ENCODE assay signal across 22 cellular contexts in genomic region chr20:9241721-9242427, GRCh38.
DNase-seq lines count a peak whose midpoint lies in the region; ATAC-seq and TF ChIP-seq lines count a peak whose summit lies in the region.
"Had no signal": no experiment of that assay in that cellular context is flagged by ENCODE, and none has a peak within 500 bp of the region (broad histone marks: within the 10 kb centered on the region; RNA-seq: fewer than 3 reads in every experiment).

No MANE protein-coding gene starts in this region.

- H2AFZ ChIP-seq in H9 (ENCODE audit: low read length), result no peak overlapping the region

- H3K27me3 Mint-ChIP-seq in H9 (ENCODE audit: low read depth), result no peaks in the 10 kb centered on the region; the same call in 1 of the 2 replicates
- H3K27me3 Mint-ChIP-seq: stimulated activated naive CD8-positive, alpha-beta T cell treated with anti-CD3 and anti-CD28 coated beads, Interleukin-15, amount 100 ng/mL, for 72 hours had no signal

- H4K5ac ChIP-seq in H9 (ENCODE audit: insufficient read length, low read depth, low read length), result no peak overlapping the region

- peak overlapping the region in 1 of 3 experiments; percentile 60; a peak in 1 of 7 replicates for H3K27ac Mint-ChIP-seq in H9
- H3K27ac Mint-ChIP-seq: stimulated activated naive CD8-positive, alpha-beta T cell treated with anti-CD3 and anti-CD28 coated beads, Interleukin-15, amount 100 ng/mL, for 72 hours; T-helper 1 cell treated with Interleukin-12 subunit alpha and Interleukin-12 subunit beta and Interleukin-4 antibody, amounts not matched to agents 30 μg/mL and 1 μg/mL, for 36 hours had no signal

- H3K4ac ChIP-seq in H9 (ENCODE audit: low read depth, low read length), result no peak overlapping the region

- no peak overlapping the region for H4K8ac ChIP-seq in H9 (replicated peaks; ENCODE audit: insufficient read length, low read depth, low read length)

- H3K9me3 ChIP-seq in H9 (ENCODE audit: control insufficient read depth, low read depth, low read length) (no peaks in the 10 kb centered on the region), mucosa of rectum (ENCODE audit: control insufficient read depth in 2 of 2, low read length in 2 of 2) (no peaks in the 10 kb centered on the region), left lung (no peaks in the 10 kb centered on the region)
- H3K9me3 ChIP-seq: esophagus squamous epithelium, heart left ventricle, right atrium auricular region, vagina had no signal

- no peaks in the 10 kb centered on the region for H3K79me1 ChIP-seq in H9 (ENCODE audit: insufficient read depth, low read depth, low read length, poor library complexity, severe bottlenecking)

- WGBS in H9 (ENCODE audit: extremely low coverage, insufficient read length, low lambda C conversion rate), result no CpG with 5 or more reads among the region's 3 CpGs

- H2AK5ac ChIP-seq in H9 (ENCODE audit: insufficient read length, low read length), result no peak overlapping the region

- no peak overlapping the region for H2BK20ac ChIP-seq in H9 (ENCODE audit: low read depth, low read length, poor library complexity, severe bottlenecking)

- no peak overlapping the region for H2BK5ac ChIP-seq in H9 (ENCODE audit: insufficient read length, low read length)

- H3K14ac ChIP-seq in H9 (ENCODE audit: insufficient read depth, low read length), result no peak overlapping the region

- ATAC-seq in left lung, result no peak
- ATAC-seq: Right ventricle myocardium inferior; stimulated activated naive CD8-positive, alpha-beta T cell treated with anti-CD3 and anti-CD28 coated beads, Interleukin-15, amount 100 ng/mL, for 72 hours had no signal

- H3K4me1 ChIP-seq in H9 (ENCODE audit: insufficient read depth, low read length) (no peaks in the 10 kb centered on the region), mucosa of rectum (ENCODE audit: control insufficient read depth in 2 of 2, insufficient read depth in 2 of 2, low read length in 2 of 2) (peaks cover 8 to 21% of the 10 kb centered on the region in 2 donors), left lung (peaks cover 0 to 14% of the 10 kb centered on the region in 2 donors)

- intact Hi-C loops in left lung (cut with DNase I), result no loop called here

- no peak overlapping the region for H3K4me2 ChIP-seq in H9 (ENCODE audit: insufficient read depth, insufficient read length, low read length)

- H4K91ac ChIP-seq in H9 (ENCODE audit: insufficient read length, low read depth, low read length), result no peak overlapping the region

- H3K9ac ChIP-seq in H9 (ENCODE audit: extremely low read depth, insufficient read length, low read length) (no peak overlapping the region), mucosa of rectum (ENCODE audit: low read depth in 1 of 2, low read length in 2 of 2) (no peak overlapping the region)

- H3K18ac ChIP-seq in H9 (ENCODE audit: insufficient read length, low read depth, low read length), result no peak overlapping the region

- TF ChIP-seq CTCF in H9 (conservative IDR thresholded peaks at IDR 0.05) (no peak), left lung (IDR thresholded peaks at IDR 0.05) (no peak)

- DNase-seq in AG08395 (ENCODE audit: low spot score) (peak; percentile 41), H9 (no peak), SW480 (ENCODE audit: low spot score) (peak; percentile 36), left lung (no peak), retina (no peak), DMS153 (lab: John Stamatoyannopoulos, UW) (no peak), epidermal melanocyte (ENCODE audit: insufficient read length, low spot score) (no peak)
- DNase-seq: activated CD4-positive, CD25-positive, alpha-beta regulatory T cell; AML-193; esophagus squamous epithelium; islet precursor cell; KG1; mesendoderm; NCI-H2227 treated with DMSO at 0.1 percent for 48 hours; NK-92 treated with Interleukin-12 subunit alpha and Interleukin-12 subunit beta, amount 100 ng/mL, for 24 hours; stimulated activated naive CD8-positive, alpha-beta T cell treated with anti-CD3 and anti-CD28 coated beads, Interleukin-15, amount 100 ng/mL, for 72 hours had no signal

- H3K4me1 Mint-ChIP-seq in H9, result peaks cover 8 to 12% of the 10 kb centered on the region in 2 experiments
- H3K4me1 Mint-ChIP-seq: stimulated activated naive CD8-positive, alpha-beta T cell treated with anti-CD3 and anti-CD28 coated beads, Interleukin-15, amount 100 ng/mL, for 72 hours had no signal

- H2BK120ac ChIP-seq in H9 (ENCODE audit: low read depth, low read length, poor library complexity, severe bottlenecking), result no peak overlapping the region

- no peaks in the 10 kb centered on the region for H4K20me1 ChIP-seq in H9 (ENCODE audit: control insufficient read depth, insufficient read depth, insufficient read length)

- H3K36me3 Mint-ChIP-seq in H9 (ENCODE audit: insufficient read depth in 1 of 3, low read depth in 3 of 3), result 0 out of 7 replicates have a peak, but pooled peaks cover 0 to 1% (median 0%) of the 10 kb centered on the region in 3 experiments

- no peak overlapping the region for H3T11ph ChIP-seq in H9 (ENCODE audit: low read length)

- H3K56ac ChIP-seq in H9 (ENCODE audit: insufficient read length, low read depth, low read length), result no peak overlapping the region

- H3K36me3 ChIP-seq in mucosa of rectum (ENCODE audit: control insufficient read depth in 2 of 2, insufficient read depth in 2 of 2, low read length in 2 of 2) (no peaks in the 10 kb centered on the region), left lung (no peaks in the 10 kb centered on the region)
- H3K36me3 ChIP-seq: esophagus squamous epithelium, heart left ventricle, right atrium auricular region, vagina had no signal

- no peak overlapping the region for H3K27ac ChIP-seq in H9 (ENCODE audit: insufficient read length, low read depth, low read length)
- H3K27ac ChIP-seq in mucosa of rectum (ENCODE audit: low read depth in 2 of 2, low read length in 2 of 2), result peak overlapping the region; percentile 13 to 56
- no peak overlapping the region for H3K27ac ChIP-seq in left lung
- H3K27ac ChIP-seq: heart left ventricle, right atrium auricular region, vagina had no signal

- no peak overlapping the region for H3K23ac ChIP-seq in H9 (ENCODE audit: insufficient read length, low read depth, low read length)

- H3K9me3 Mint-ChIP-seq in H9, result no peaks in the 10 kb centered on the region
- H3K9me3 Mint-ChIP-seq: stimulated activated naive CD8-positive, alpha-beta T cell treated with anti-CD3 and anti-CD28 coated beads, Interleukin-15, amount 100 ng/mL, for 72 hours had no signal

- no peaks in the 10 kb centered on the region for H3K23me2 ChIP-seq in H9 (ENCODE audit: insufficient read length, low read depth, low read length, poor library complexity, severe bottlenecking)

- no peaks in the 10 kb centered on the region for H3K27me3 ChIP-seq in H9 (ENCODE audit: insufficient read depth, low read length)
- H3K27me3 ChIP-seq in mucosa of rectum (ENCODE audit: control insufficient read depth in 2 of 2, insufficient read depth in 2 of 2, low read length in 2 of 2), result no peaks in the 10 kb centered on the region
- no peaks in the 10 kb centered on the region for H3K27me3 ChIP-seq in left lung
- H3K27me3 ChIP-seq: esophagus squamous epithelium, heart left ventricle, right atrium auricular region, vagina had no signal

- H3K4me3 ChIP-seq in mucosa of rectum (ENCODE audit: low read length in 2 of 2) (no peak overlapping the region), left lung (no peak overlapping the region)
- H3K4me3 ChIP-seq: esophagus squamous epithelium, heart left ventricle, right atrium auricular region, vagina had no signal

- H3K4me3 Mint-ChIP-seq in H9, result no peak overlapping the region
- H3K4me3 Mint-ChIP-seq: stimulated activated naive CD8-positive, alpha-beta T cell treated with anti-CD3 and anti-CD28 coated beads, Interleukin-15, amount 100 ng/mL, for 72 hours; T-helper 1 cell treated with Interleukin-12 subunit alpha and Interleukin-12 subunit beta and Interleukin-4 antibody, amounts not matched to agents 30 μg/mL and 1 μg/mL, for 36 hours had no signal

- no peak overlapping the region for H2BK12ac ChIP-seq in H9 (ENCODE audit: insufficient read length, low read depth, low read length)

- H2BK15ac ChIP-seq in H9 (ENCODE audit: low read depth, low read length), result 0 out of 2 replicates have a peak overlapping the region, but pooled peaks have one; percentile 75

- no peaks in the 10 kb centered on the region for H3K79me2 ChIP-seq in H9 (ENCODE audit: insufficient read depth, low read length)

Comparison
In these comparisons a context has a peak if more than half of its experiments do, and no peak if none do; other contexts are left out.
1. DNase-seq: peak in AG08395 (single experiment) and SW480 (single experiment); none in H9 (single experiment), left lung (0 of 2), retina (single experiment), DMS153 (single experiment) and epidermal melanocyte (single experiment).
2. H3K27ac ChIP-seq: peak in mucosa of rectum (2 of 2); none in H9 (single experiment) and left lung (0 of 2).